In the genomic region with DNA sequence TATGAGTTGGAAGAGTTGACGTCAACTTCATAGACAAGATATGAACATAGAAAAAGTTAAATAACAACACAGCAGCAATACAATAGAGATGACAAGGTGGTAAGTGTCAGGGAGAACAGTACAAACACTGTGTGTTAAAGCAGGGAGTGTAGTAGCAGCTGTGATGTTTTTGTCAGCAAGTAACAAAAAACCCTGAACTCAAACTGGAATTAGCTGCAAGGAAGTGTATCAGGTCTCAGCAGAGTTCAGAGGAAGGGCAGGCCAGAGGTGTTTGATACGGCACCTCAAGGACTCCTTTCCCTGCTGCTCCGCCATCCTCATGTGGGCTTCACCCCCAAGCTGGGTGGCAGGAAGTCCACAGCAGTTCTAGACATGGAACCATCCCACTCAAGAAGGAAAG, we compare ENCODE assay signal across 3 cellular contexts.
"Had no signal": no experiment of that assay in that cellular context is flagged by ENCODE, and none has a peak within 500 bp of the region (broad histone marks: within the 10 kb centered on the region; RNA-seq: fewer than 3 reads in every experiment).

No MANE protein-coding gene starts in this region.

- ATAC-seq: GM12878 had no signal

- H3K4me3 ChIP-seq: GM12878 had no signal

- DNase-seq: GDM1, GF-D8 had no signal
